In genomic region chr2:199223791-199224190, GRCh38 we compare ENCODE assay signal across 15 cellular contexts.
DNase-seq lines count a peak whose midpoint lies in the region; ATAC-seq, FAIRE-seq and TF ChIP-seq lines count a peak whose summit lies in the region.
"Had no signal": no experiment of that assay in that cellular context is flagged by ENCODE, and none has a peak within 500 bp of the region (broad histone marks: within the 10 kb centered on the region; RNA-seq: fewer than 3 reads in every experiment).

No MANE protein-coding gene starts in this region.

- H3K36me3 ChIP-seq in K562 (ENCODE audit: control insufficient read depth, insufficient read depth, low read length) = no peaks in the 10 kb centered on the region

- H3K9me3 ChIP-seq in K562 (replicated peaks; ENCODE audit: control insufficient read depth, insufficient read depth, low read depth, low read length) = no peaks in the 10 kb centered on the region

- DNase-seq in H4 (ENCODE audit: low spot score) (peak; percentile 44), NB4 (ENCODE audit: low read depth) (peak; percentile 51), K562 (ENCODE audit: extremely low read depth in 1 of 4, low spot score in 3 of 4) (peak in 1 of 4 experiments; percentile 35), non-pigmented ciliary epithelial cell (ENCODE audit: low read depth) (peak; percentile 50), UCSD-AML1 (lab: John Stamatoyannopoulos, UW; ENCODE audit: unreplicated experiment) (no peak), NK-92 (lab: John Stamatoyannopoulos, UW; ENCODE audit: unreplicated experiment) (no peak)
- DNase-seq: erythroblast; hippocampal formation; NCI-H2029 treated with DMSO at 0.1 percent for 48 hours; nephron progenitor cell; stimulated activated naive B cell treated with anti-CD40 and anti-IgM and Interleukin-4, amounts not matched to agents 10 μg/mL and 1 μg/mL and 100 μg/mL, for 72 hours; SW 1271 had no signal

- no peak for TF ChIP-seq POLR2A in NB4 (IDR thresholded peaks at IDR 0.05; ENCODE audit: extremely low read depth, insufficient read length)
- no peak for TF ChIP-seq POLR2A in K562 (conservative IDR thresholded peaks at IDR 0.05)

- no peaks in the 10 kb centered on the region for H3K79me2 ChIP-seq in K562 (ENCODE audit: control insufficient read depth, insufficient read depth, low read length)

- TF ChIP-seq CTCF in NB4 (IDR thresholded peaks at IDR 0.05; ENCODE audit: low read depth, low read length) (no peak), K562 (IDR thresholded peaks at IDR 0.05 in 2 of 3, conservative IDR thresholded peaks at IDR 0.05 in 1 of 3; ENCODE audit: insufficient read depth in 2 of 3, low read depth in 1 of 3, low read length in 3 of 3) (no peak)

- no peak for TF ChIP-seq EP300 in K562 (IDR thresholded peaks at IDR 0.05; ENCODE audit: low read length)

- H4K20me1 ChIP-seq in K562 (replicated peaks; ENCODE audit: control insufficient read depth, insufficient read depth, low read length) = no peaks in the 10 kb centered on the region

- H3K4me3 ChIP-seq in NB4 (ENCODE audit: low read depth, low read length) (no peak overlapping the region), K562 (no peak overlapping the region)

- no peak overlapping the region for H2AFZ ChIP-seq in K562 (ENCODE audit: low read depth, low read length)

- intact Hi-C loops in K562 (cut with micrococcal nuclease) = no loop called here

- H3K9ac ChIP-seq in K562 (ENCODE audit: insufficient read depth in 1 of 2, low read depth in 2 of 2, low read length in 2 of 2) = no peak overlapping the region
- H3K9ac ChIP-seq: KMS-11 had no signal

- CTCF ChIA-PET in K562 (lab: Yijun Ruan, JAX; ENCODE audit: low intra/inter-chr PET ratio) = no interaction called here

- no peaks in the 10 kb centered on the region for H3K27me3 ChIP-seq in K562 (ENCODE audit: control insufficient read depth in 2 of 2, insufficient read depth in 2 of 2, low read length in 2 of 2)

- ATAC-seq in K562 (peak; percentile 66), HG03457 (IDR thresholded peaks at IDR 0.05; ENCODE audit: unreplicated experiment) (no peak)
- ATAC-seq: sciatic nerve; stimulated activated naive B cell treated with anti-CD40 and anti-IgM and Interleukin-4, amounts not matched to agents 10 μg/mL and 1 μg/mL and 100 μg/mL, for 72 hours had no signal

- no peaks in the 10 kb centered on the region; a peak in 1 of 5 replicates for H3K4me1 ChIP-seq in K562 (replicated peaks in 1 of 2; ENCODE audit: control insufficient read depth in 2 of 2, insufficient read depth in 2 of 2, low read length in 2 of 2)

- no TSS peak for BruUV-seq in K562 (replicated peaks; lab: Mats Ljungman, UMichigan)

- FAIRE-seq in K562 (lab: Jason Lieb, UNC) = no peak

- POLR2A ChIA-PET in K562 (lab: Yijun Ruan, JAX) = no interaction called here

- no peak overlapping the region for H3K27ac ChIP-seq in K562 (ENCODE audit: extremely low read depth, low read depth, low read length)
- H3K27ac ChIP-seq: KMS-11 had no signal

- H3K4me2 ChIP-seq in K562 (ENCODE audit: insufficient read depth, low read length) = no peak overlapping the region
- H3K4me2 ChIP-seq: KMS-11 had no signal

- WGBS in K562 (ENCODE audit: insufficient coverage, low coverage, missing lambda C conversion rate) = 0% methylated on average over 6 of the region's 6 CpGs

- no peak for TF ChIP-seq RAD21 in K562 (CRISPR knock-in tag; conservative IDR thresholded peaks at IDR 0.05 in 1 of 2, IDR thresholded peaks at IDR 0.05 in 1 of 2)

- in situ Hi-C loops in K562 (cut with MboI) = no loop called here

- H3K9me1 ChIP-seq in K562 (ENCODE audit: control insufficient read depth, insufficient read depth, low read length) = no peaks in the 10 kb centered on the region

TF ChIP-seq in K562, 482 proteins besides CTCF, POLR2A, EP300 and RAD21 (continues in another document):
- TF ChIP-seq YBX1 (IDR thresholded peaks at IDR 0.05) (no peak), ZNF316 (IDR thresholded peaks at IDR 0.05) (peak; percentile 62), SOX6 (IDR thresholded peaks at IDR 0.05) (peak; percentile 93), ARID1B (IDR thresholded peaks at IDR 0.05) (0 out of 2 replicates have a peak, but pooled peaks have one; percentile 10), FOXJ2 (tag; IDR thresholded peaks at IDR 0.05) (no peak), CSDE1 (IDR thresholded peaks at IDR 0.05) (no peak), JUND (IDR thresholded peaks at IDR 0.05; ENCODE audit: borderline replicate concordance, low read depth, low read length) (no peak), JUND (tag; IDR thresholded peaks at IDR 0.05; ENCODE audit: borderline replicate concordance, low read depth, low read length) (0 out of 3 replicates have a peak, but pooled peaks have one; percentile 23), ZNF311 (CRISPR knock-in tag; IDR thresholded peaks at IDR 0.05) (no peak), MTA2 (IDR thresholded peaks at IDR 0.05; ENCODE audit: low read depth) (no peak), KDM1A (IDR thresholded peaks at IDR 0.05) (no peak), ZNF124 (CRISPR knock-in tag; IDR thresholded peaks at IDR 0.05) (no peak), ZFP36 (IDR thresholded peaks at IDR 0.05; ENCODE audit: low read depth, low read length, partially characterized antibody) (no peak), GATAD2B (IDR thresholded peaks at IDR 0.05; ENCODE audit: borderline replicate concordance) (no peak), POLR2G (IDR thresholded peaks at IDR 0.05; ENCODE audit: low read depth, low read length) (no peak), C11orf30 (IDR thresholded peaks at IDR 0.05; ENCODE audit: low read depth) (peak; percentile 71), NFE2 (IDR thresholded peaks at IDR 0.05; ENCODE audit: low read depth) (peak; percentile 68), ZNF76 (CRISPR knock-in tag; IDR thresholded peaks at IDR 0.05; ENCODE audit: borderline replicate concordance) (no peak), UBTF (IDR thresholded peaks at IDR 0.05; ENCODE audit: borderline replicate concordance in 1 of 2, low read depth in 2 of 2, low read length in 2 of 2) (no peak), SP2 (IDR thresholded peaks at IDR 0.05; ENCODE audit: extremely low read depth, low read depth, low read length, poor library complexity, severe bottlenecking) (no peak), NRF1 (conservative IDR thresholded peaks at IDR 0.05 in 1 of 2, IDR thresholded peaks at IDR 0.05 in 1 of 2) (peak in 1 of 2 experiments; percentile 33; a peak in 1 of 4 replicates), TRIM24 (IDR thresholded peaks at IDR 0.05) (peak in 1 of 2 experiments; percentile 26; a peak in 1 of 4 replicates), SMARCC2 (IDR thresholded peaks at IDR 0.05; ENCODE audit: low read depth) (no peak), ZBED1 (IDR thresholded peaks at IDR 0.05) (no peak), ZNF174 (CRISPR knock-in tag; IDR thresholded peaks at IDR 0.05) (no peak)
- TF ChIP-seq, protein P1, sequence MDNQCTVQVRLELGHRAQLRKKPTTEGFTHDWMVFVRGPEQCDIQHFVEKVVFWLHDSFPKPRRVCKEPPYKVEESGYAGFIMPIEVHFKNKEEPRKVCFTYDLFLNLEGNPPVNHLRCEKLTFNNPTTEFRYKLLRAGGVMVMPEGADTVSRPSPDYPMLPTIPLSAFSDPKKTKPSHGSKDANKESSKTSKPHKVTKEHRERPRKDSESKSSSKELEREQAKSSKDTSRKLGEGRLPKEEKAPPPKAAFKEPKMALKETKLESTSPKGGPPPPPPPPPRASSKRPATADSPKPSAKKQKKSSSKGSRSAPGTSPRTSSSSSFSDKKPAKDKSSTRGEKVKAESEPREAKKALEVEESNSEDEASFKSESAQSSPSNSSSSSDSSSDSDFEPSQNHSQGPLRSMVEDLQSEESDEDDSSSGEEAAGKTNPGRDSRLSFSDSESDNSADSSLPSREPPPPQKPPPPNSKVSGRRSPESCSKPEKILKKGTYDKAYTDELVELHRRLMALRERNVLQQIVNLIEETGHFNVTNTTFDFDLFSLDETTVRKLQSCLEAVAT (IDR thresholded peaks at IDR 0.05) = no peak
- TF ChIP-seq, protein P2, sequence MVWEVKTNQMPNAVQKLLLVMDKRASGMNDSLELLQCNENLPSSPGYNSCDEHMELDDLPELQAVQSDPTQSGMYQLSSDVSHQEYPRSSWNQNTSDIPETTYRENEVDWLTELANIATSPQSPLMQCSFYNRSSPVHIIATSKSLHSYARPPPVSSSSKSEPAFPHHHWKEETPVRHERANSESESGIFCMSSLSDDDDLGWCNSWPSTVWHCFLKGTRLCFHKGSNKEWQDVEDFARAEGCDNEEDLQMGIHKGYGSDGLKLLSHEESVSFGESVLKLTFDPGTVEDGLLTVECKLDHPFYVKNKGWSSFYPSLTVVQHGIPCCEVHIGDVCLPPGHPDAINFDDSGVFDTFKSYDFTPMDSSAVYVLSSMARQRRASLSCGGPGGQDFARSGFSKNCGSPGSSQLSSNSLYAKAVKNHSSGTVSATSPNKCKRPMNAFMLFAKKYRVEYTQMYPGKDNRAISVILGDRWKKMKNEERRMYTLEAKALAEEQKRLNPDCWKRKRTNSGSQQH (CRISPR knock-in tag; IDR thresholded peaks at IDR 0.05) = no peak
- TF ChIP-seq, protein P3, sequence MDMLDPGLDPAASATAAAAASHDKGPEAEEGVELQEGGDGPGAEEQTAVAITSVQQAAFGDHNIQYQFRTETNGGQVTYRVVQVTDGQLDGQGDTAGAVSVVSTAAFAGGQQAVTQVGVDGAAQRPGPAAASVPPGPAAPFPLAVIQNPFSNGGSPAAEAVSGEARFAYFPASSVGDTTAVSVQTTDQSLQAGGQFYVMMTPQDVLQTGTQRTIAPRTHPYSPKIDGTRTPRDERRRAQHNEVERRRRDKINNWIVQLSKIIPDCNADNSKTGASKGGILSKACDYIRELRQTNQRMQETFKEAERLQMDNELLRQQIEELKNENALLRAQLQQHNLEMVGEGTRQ (CRISPR knock-in tag; IDR thresholded peaks at IDR 0.05) = no peak

Comparison
In these comparisons a context has a peak if more than half of its experiments do, and no peak if none do; other contexts are left out.
1. DNase-seq: peak in H4 (single experiment), NB4 (single experiment) and non-pigmented ciliary epithelial cell (single experiment); none in UCSD-AML1 (single experiment) and NK-92 (single experiment).